In genomic region chr19:622666-623065, GRCh38 we compare ENCODE assay signal across 35 cellular contexts. TPM values are rescaled to one million over a fixed set of nuclear protein-coding genes. Genes with fewer than 3 reads are reported as not detected.
"Had no signal": no experiment of that assay in that cellular context is flagged by ENCODE, and none has a peak within 500 bp of the region (broad histone marks: within the 10 kb centered on the region; RNA-seq: fewer than 3 reads in every experiment).

No MANE protein-coding gene starts in this region.

- H3K9ac ChIP-seq: KMS-11 had no signal

- H3K4me3 ChIP-seq: breast epithelium, Peyer's patch had no signal

- H3K4me2 ChIP-seq: KMS-11 had no signal

- H3K4me1 ChIP-seq: breast epithelium, Peyer's patch had no signal

- ATAC-seq: PC-3, SK-N-SH treated with all-trans-retinoic acid at 6 μM for 48 hours, T-cell, T-helper 17 cell had no signal

- H3K27ac Mint-ChIP-seq: activated B cell treated with CpG ODN at 0.5 μM for 24 hours; activated CD4-positive, alpha-beta memory T cell treated with anti-CD3 and anti-CD28 coated beads, Interleukin-2, amount 10 ng/mL, durations not matched to agents 7 days and 5 days; activated CD8-positive, alpha-beta memory T cell treated with anti-CD3 and anti-CD28 coated beads, Interleukin-2, amount 10 ng/mL, durations not matched to agents 7 days and 5 days; activated naive CD8-positive, alpha-beta T cell treated with anti-CD3 and anti-CD28 coated beads for 36 hours; T-cell; T-helper 17 cell had no signal

- DNase-seq: activated B cell treated with CpG ODN at 0.5 μM for 24 hours; activated CD4-positive, alpha-beta memory T cell treated with anti-CD3 and anti-CD28 coated beads, Interleukin-2, amount 10 ng/mL, durations not matched to agents 7 days and 5 days; activated CD4-positive, alpha-beta T cell treated with anti-CD3 and anti-CD28 coated beads for 48 hours; activated CD4-positive, CD25-positive, alpha-beta regulatory T cell treated with anti-CD3 and anti-CD28 coated beads, Interleukin-2, amount 50 U/mL, for 72 hours; activated CD8-positive, alpha-beta memory T cell treated with anti-CD3 and anti-CD28 coated beads for 24 hours; activated CD8-positive, alpha-beta memory T cell treated with anti-CD3 and anti-CD28 coated beads, Interleukin-2, amount 10 ng/mL, durations not matched to agents 7 days and 5 days; activated CD8-positive, alpha-beta memory T cell treated with anti-CD3 and anti-CD28 coated beads, Interleukin-2, amount 50 U/mL, for 48 hours; activated effector memory CD4-positive, alpha-beta T cell treated with Interleukin-2 at 50 U/mL for 16 hours; activated naive CD4-positive, alpha-beta T cell treated with anti-CD3 and anti-CD28 coated beads, Interleukin-2, amount 50 U/mL, for 16 hours; activated naive CD8-positive, alpha-beta T cell treated with anti-CD3 and anti-CD28 coated beads for 36 hours; activated T-cell treated with anti-CD3 and anti-CD28 coated beads, Interleukin-2, amount 50 U/mL, for 48 hours; amniotic stem cell; aorta; MM.1S; MV-4-11; NCI-H1092; NCI-H1436 treated with DMSO at 0.1 percent for 48 hours; NCI-H1694 treated with DMSO at 0.1 percent for 48 hours; NCI-H2029; NCI-H345; NCI-H524 treated with DMSO at 0.1 percent for 48 hours; PC-3; Peyer's patch; RPMI8226; SHP77 treated with DMSO at 0.1 percent for 48 hours; T-cell; T-helper 17 cell; T-helper 9 cell had no signal

- H3K27me3 ChIP-seq: breast epithelium, Peyer's patch had no signal

- H3K36me3 ChIP-seq: breast epithelium had no signal

- H3K27me3 Mint-ChIP-seq: activated B cell treated with CpG ODN at 0.5 μM for 24 hours; activated CD4-positive, alpha-beta memory T cell treated with anti-CD3 and anti-CD28 coated beads, Interleukin-2, amount 10 ng/mL, durations not matched to agents 7 days and 5 days; activated CD8-positive, alpha-beta memory T cell treated with anti-CD3 and anti-CD28 coated beads, Interleukin-2, amount 10 ng/mL, durations not matched to agents 7 days and 5 days; activated naive CD8-positive, alpha-beta T cell treated with anti-CD3 and anti-CD28 coated beads for 36 hours; T-cell; T-helper 17 cell had no signal

- H3K4me1 Mint-ChIP-seq: activated B cell treated with CpG ODN at 0.5 μM for 24 hours; activated CD8-positive, alpha-beta memory T cell treated with anti-CD3 and anti-CD28 coated beads, Interleukin-2, amount 10 ng/mL, durations not matched to agents 7 days and 5 days had no signal

- H3K4me3 Mint-ChIP-seq: activated B cell treated with CpG ODN at 0.5 μM for 24 hours; activated CD4-positive, alpha-beta memory T cell treated with anti-CD3 and anti-CD28 coated beads, Interleukin-2, amount 10 ng/mL, durations not matched to agents 7 days and 5 days; activated CD8-positive, alpha-beta memory T cell treated with anti-CD3 and anti-CD28 coated beads, Interleukin-2, amount 10 ng/mL, durations not matched to agents 7 days and 5 days; activated naive CD8-positive, alpha-beta T cell treated with anti-CD3 and anti-CD28 coated beads for 36 hours; T-cell; T-helper 17 cell had no signal

- H3K27ac ChIP-seq: breast epithelium, KMS-11, Peyer's patch, VCaP had no signal

- H3K9me3 Mint-ChIP-seq: activated B cell treated with CpG ODN at 0.5 μM for 24 hours; activated CD4-positive, alpha-beta memory T cell treated with anti-CD3 and anti-CD28 coated beads, Interleukin-2, amount 10 ng/mL, durations not matched to agents 7 days and 5 days; activated naive CD8-positive, alpha-beta T cell treated with anti-CD3 and anti-CD28 coated beads for 36 hours; T-cell had no signal

- H3K9me3 ChIP-seq: breast epithelium, Peyer's patch had no signal

RNA-seq across cellular contexts. Expression of gene FGF22, which starts 17.0 kb away (rescaled TPM):
- total RNA-seq: activated CD4-positive, alpha-beta memory T cell treated with anti-CD3 and anti-CD28 coated beads, Interleukin-2, amount 10 ng/mL, durations not matched to agents 7 days and 5 days; activated CD8-positive, alpha-beta memory T cell treated with anti-CD3 and anti-CD28 coated beads, Interleukin-2, amount 10 ng/mL, durations not matched to agents 7 days and 5 days; activated naive CD8-positive, alpha-beta T cell treated with anti-CD3 and anti-CD28 coated beads for 36 hours; cardiac septum; LHCN-M2; NCI-H460; Peyer's patch had no signal

RNA-seq across cellular contexts. Expression of gene HCN2, which starts 33.0 kb away (rescaled TPM):
- total RNA-seq: Peyer's patch had no signal
